ENCODE assay signal across 8 cellular contexts in genomic region chr19:45076029-45076850, GRCh38. TPM values are rescaled to one million over a fixed set of nuclear protein-coding genes. Genes with fewer than 3 reads are reported as not detected.
DNase-seq lines count a peak whose midpoint lies in the region; ATAC-seq, FAIRE-seq and TF ChIP-seq lines count a peak whose summit lies in the region.

TSS of gene ZNF296 (minus strand) at chr19:45076478. CDS start at chr19:45076373, 105 bp downstream.

- H4K20me1 ChIP-seq in HepG2 (ENCODE audit: insufficient read depth, low read length): no peaks in the 10 kb centered on the region

- peaks cover 21% of the 10 kb centered on the region for H3K4me1 Mint-ChIP-seq in HFFc6 (ENCODE audit: low read depth)
- peaks cover 25% of the 10 kb centered on the region for H3K4me1 Mint-ChIP-seq in chondrocyte (ENCODE audit: low read depth)

- H3K79me2 ChIP-seq in HepG2 (ENCODE audit: insufficient read depth, low read length): peaks cover 21% of the 10 kb centered on the region

- CTCF ChIA-PET in HepG2 (lab: Yijun Ruan, JAX; ENCODE audit: low intra/inter-chr PET ratio, low total read pairs): no interaction called here

- peak; percentile 52 for FAIRE-seq in HepG2 (lab: Jason Lieb, UNC)

- POLR2A ChIA-PET in HepG2 (lab: Yijun Ruan, JAX): interaction anchor here (0.7 to 3.1 kb wide), 5 partner anchors 16 to 38 kb away, joined by 3 to 10 read pairs (median 6); partner anchors contain the start of genes CLASRP and PPP1R37

- in situ Hi-C loops in HepG2 (cut with HindIII; ENCODE audit: extremely low pct_ligation_motif_present, low pct_unique_long_range_greater_than_20kb): no loop called here

- peak; percentile 71 to 93 for TF ChIP-seq POLR2A in HepG2 (IDR thresholded peaks at IDR 0.05; ENCODE audit: insufficient read depth in 1 of 2, low read depth in 2 of 2, low read length in 2 of 2)

- no peaks in the 10 kb centered on the region for H3K9me3 ChIP-seq in HepG2 (ENCODE audit: low read length)

- peak within 1 kb of the TSS; percentile 66 for H3K27ac ChIP-seq in HepG2 (ENCODE audit: extremely low read length, insufficient read depth, low read length)

- peak within 1 kb of the TSS; percentile 67 for H3K9ac ChIP-seq in HepG2 (ENCODE audit: insufficient read depth, low read depth, low read length)

- peaks cover 43% of the 10 kb centered on the region for H3K4me1 ChIP-seq in HepG2 (ENCODE audit: insufficient read depth, low read length)

- H3K4me3 ChIP-seq in HepG2 (replicated peaks in 1 of 3; ENCODE audit: insufficient read depth in 1 of 3, low read depth in 2 of 3, low read length in 3 of 3): peak within 1 kb of the TSS; percentile 58 to 88 (median 82)

- H3K4me2 ChIP-seq in HepG2 (ENCODE audit: low read depth, low read length): peak within 1 kb of the TSS; percentile 84

- ATAC-seq in activated CD4-positive, CD25-positive, alpha-beta regulatory T cell treated with anti-CD3 and anti-CD28 coated beads, Interleukin-2, amount 50 U/mL, for 24 hours: peak; percentile 85 to 87
- ATAC-seq in HepG2: peak; percentile 78

- no peaks in the 10 kb centered on the region; a peak in 1 of 5 replicates for H3K27me3 ChIP-seq in HepG2 (ENCODE audit: control insufficient read depth in 1 of 2, insufficient read depth in 2 of 2, low read length in 2 of 2)

- H3K36me3 Mint-ChIP-seq in HFFc6 (ENCODE audit: low read depth) (peaks cover 8% of the 10 kb centered on the region), chondrocyte (ENCODE audit: low read depth) (no peaks in the 10 kb centered on the region)

- no peak for TF ChIP-seq CTCF in GM10266 (IDR thresholded peaks at IDR 0.05; ENCODE audit: control insufficient read depth, insufficient read depth, low read depth, missing control alignments)
- TF ChIP-seq CTCF in HFFc6 (IDR thresholded peaks at IDR 0.05): no peak
- no peak for TF ChIP-seq CTCF in chondrocyte (IDR thresholded peaks at IDR 0.05)
- no peak for TF ChIP-seq CTCF in HepG2 (CRISPR knock-in tag; IDR thresholded peaks at IDR 0.05)

- peaks cover 2 to 4% of the 10 kb centered on the region in 2 experiments; a peak in 2 of 5 replicates for H3K36me3 ChIP-seq in HepG2 (replicated peaks in 1 of 2; ENCODE audit: control insufficient read depth in 1 of 2, insufficient read depth in 2 of 2, low read length in 2 of 2)

- peak within 1 kb of the TSS; percentile 79 for H3K4me3 Mint-ChIP-seq in HFFc6
- peak within 1 kb of the TSS; percentile 51 for H3K4me3 Mint-ChIP-seq in chondrocyte (ENCODE audit: unreplicated experiment)

- 0 out of 2 replicates have a peak, but pooled peaks have one; percentile 43 for TF ChIP-seq RAD21 in HepG2 (CRISPR knock-in tag; IDR thresholded peaks at IDR 0.05)

- BruUV-seq in HepG2 (replicated peaks; lab: Mats Ljungman, UMichigan): no TSS peak

- H3K27me3 Mint-ChIP-seq in HFFc6 (ENCODE audit: insufficient read depth): peaks cover 4% of the 10 kb centered on the region
- no peaks in the 10 kb centered on the region for H3K27me3 Mint-ChIP-seq in chondrocyte (ENCODE audit: low read depth)

- H3K27ac Mint-ChIP-seq in HFFc6: peak within 1 kb of the TSS; percentile 24; the same call in 1 of the 2 replicates
- H3K27ac Mint-ChIP-seq in chondrocyte (ENCODE audit: unreplicated experiment): no peak within 1 kb of the TSS

- peak within 1 kb of the TSS; percentile 51 for H2AFZ ChIP-seq in HepG2 (ENCODE audit: low read length)

- TF ChIP-seq EP300 in HepG2 (IDR thresholded peaks at IDR 0.05; ENCODE audit: low read depth in 2 of 2, low read length in 2 of 2) (no peak), HepG2 (CRISPR knock-in tag; IDR thresholded peaks at IDR 0.05; ENCODE audit: borderline replicate concordance) (no peak)

- 3% methylated on average over 19 of the region's 81 CpGs for WGBS in HepG2 (ENCODE audit: low lambda C conversion rate)

- intact Hi-C loops in HepG2 (cut with micrococcal nuclease; ENCODE audit: unreplicated experiment): loop anchor here (5.0 kb wide), 1 partner anchor 51 kb away; no protein-coding TSS in a partner anchor

- DNase-seq in GM10266 (ENCODE audit: extremely low spot score) (peak; percentile 93), HFFc6 (no peak), NCI-H2081 treated with DMSO at 0.1 percent for 48 hours (lab: John Stamatoyannopoulos, UW) (peak; percentile 34), chondrocyte (ENCODE audit: low spot score) (no peak), HepG2 (ENCODE audit: low spot score) (peak; percentile 75), inferior parietal cortex (ENCODE audit: extremely low spot score) (no peak)
- peak; percentile 51 to 71 (median 70) for DNase-seq in stimulated activated CD4-positive, alpha-beta T cell treated with anti-CD3 and anti-CD28 coated beads, TNF-alpha, amount 100 ng/mL, for 4 hours (ENCODE audit: low read depth in 3 of 3)

- H3K9me3 Mint-ChIP-seq in HFFc6 (no peaks in the 10 kb centered on the region), chondrocyte (ENCODE audit: low read depth) (no peaks in the 10 kb centered on the region)

TF ChIP-seq in HepG2, 621 proteins besides CTCF, POLR2A, EP300 and RAD21 (continues in another document):
- TF ChIP-seq FOXK2 (IDR thresholded peaks at IDR 0.05) (no peak), DDIT3 (CRISPR knock-in tag; IDR thresholded peaks at IDR 0.05) (no peak), SAFB2 (CRISPR knock-in tag; IDR thresholded peaks at IDR 0.05; ENCODE audit: borderline replicate concordance, low read depth) (no peak), FOSL1 (CRISPR knock-in tag; IDR thresholded peaks at IDR 0.05; ENCODE audit: borderline replicate concordance) (no peak), ZNF337 (CRISPR knock-in tag; IDR thresholded peaks at IDR 0.05; ENCODE audit: borderline replicate concordance, low read depth) (no peak), ATAD3A (CRISPR knock-in tag; IDR thresholded peaks at IDR 0.05) (no peak), HINFP (CRISPR knock-in tag; IDR thresholded peaks at IDR 0.05; ENCODE audit: low read depth) (peak; percentile 97), PCBP2 (optimal IDR thresholded peaks at IDR 0.05; ENCODE audit: low read depth, low read length, poor library complexity, severe bottlenecking) (no peak)
- TF ChIP-seq, protein P1, sequence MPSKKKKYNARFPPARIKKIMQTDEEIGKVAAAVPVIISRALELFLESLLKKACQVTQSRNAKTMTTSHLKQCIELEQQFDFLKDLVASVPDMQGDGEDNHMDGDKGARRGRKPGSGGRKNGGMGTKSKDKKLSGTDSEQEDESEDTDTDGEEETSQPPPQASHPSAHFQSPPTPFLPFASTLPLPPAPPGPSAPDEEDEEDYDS (CRISPR knock-in tag; IDR thresholded peaks at IDR 0.05): peak; percentile 57
- TF ChIP-seq, protein P2, sequence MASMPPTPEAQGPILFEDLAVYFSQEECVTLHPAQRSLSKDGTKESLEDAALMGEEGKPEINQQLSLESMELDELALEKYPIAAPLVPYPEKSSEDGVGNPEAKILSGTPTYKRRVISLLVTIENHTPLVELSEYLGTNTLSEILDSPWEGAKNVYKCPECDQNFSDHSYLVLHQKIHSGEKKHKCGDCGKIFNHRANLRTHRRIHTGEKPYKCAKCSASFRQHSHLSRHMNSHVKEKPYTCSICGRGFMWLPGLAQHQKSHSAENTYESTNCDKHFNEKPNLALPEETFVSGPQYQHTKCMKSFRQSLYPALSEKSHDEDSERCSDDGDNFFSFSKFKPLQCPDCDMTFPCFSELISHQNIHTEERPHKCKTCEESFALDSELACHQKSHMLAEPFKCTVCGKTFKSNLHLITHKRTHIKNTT (CRISPR knock-in tag; IDR thresholded peaks at IDR 0.05): no peak

RNA-seq across cellular contexts. Expression of gene ZNF296, which starts in this region (rescaled TPM):
- total RNA-seq in HFFc6 (2021; fragmentation: NEBNext Ultra II Directional; extraction: Animal tissue kit (Norgen Biotek cat#: 25700)): under 1 TPM; 0.57 to 0.87 (median 0.65) TPM
- total RNA-seq in chondrocyte (0.12 to 0.58 TPM (median 0.49 TPM) in 3 replicates), HepG2 (2016; rRNA removed; fragmentation: Illumina TruSeq; extraction: Trizol) (0.62 and 0.63 TPM in 2 replicates)
- total RNA-seq in HepG2 (2016; cell fraction: cytosol; rRNA removed; fragmentation: Illumina TruSeq; extraction: Trizol; ENCODE audit: low read depth): 0.71 and 0.97 TPM in 2 replicates
- 0.43 and 0.91 TPM in 2 replicates for total RNA-seq in HepG2 (2016; cell fraction: insoluble cytoplasmic fraction; rRNA removed; fragmentation: Illumina TruSeq; extraction: Trizol)
- 1.4 and 1.9 TPM in 2 replicates for total RNA-seq in HepG2 (2016; cell fraction: membrane; rRNA removed; fragmentation: Illumina TruSeq; extraction: Trizol)
- total RNA-seq in HepG2 (2016; cell fraction: nucleus; rRNA removed; fragmentation: Illumina TruSeq; extraction: Trizol): 0.62 and 0.72 TPM in 2 replicates
- 0.26 and 0.39 TPM in 2 replicates for polyA plus RNA-seq in HepG2 (2011; rRNA removed)
- polyA plus RNA-seq in HepG2 (2011; cell fraction: cytosol; rRNA removed): 0.15 and 0.32 TPM in 2 replicates
- polyA plus RNA-seq in HepG2 (2011; cell fraction: nucleus; rRNA removed): 1.2 and 1.3 TPM in 2 replicates
- 1.2 and 1.5 TPM in 2 replicates for polyA plus RNA-seq in HepG2 (2012)
- polyA plus RNA-seq in HepG2 (2016; cell fraction: cytosol; fragmentation: Illumina TruSeq; extraction: Trizol; ENCODE audit: low read depth): 1.3 TPM in 2 replicates
- polyA plus RNA-seq in HepG2 (2016; cell fraction: insoluble cytoplasmic fraction; fragmentation: Illumina TruSeq; extraction: Trizol; ENCODE audit: low read depth): 2.2 and 2.9 TPM in 2 replicates
- polyA plus RNA-seq in HepG2 (2016; cell fraction: membrane; fragmentation: Illumina TruSeq; extraction: Trizol; ENCODE audit: low read depth): 1.2 and 1.5 TPM in 2 replicates
- 2.3 and 4.7 TPM in 2 replicates for polyA plus RNA-seq in HepG2 (2016; cell fraction: nucleus; fragmentation: Illumina TruSeq; extraction: Trizol; ENCODE audit: insufficient read depth, low read depth)
- 0.47 and 0.64 TPM in 2 replicates for polyA minus RNA-seq in HepG2 (2011; rRNA and poly(A)+ RNA removed; ENCODE audit: low replicate concordance)
- 1.2 and 2.5 TPM in 2 replicates for polyA minus RNA-seq in HepG2 (2011; cell fraction: cytosol; rRNA and poly(A)+ RNA removed)
- 0.37 and 0.39 TPM in 2 replicates for polyA minus RNA-seq in HepG2 (2011; cell fraction: nucleus; rRNA and poly(A)+ RNA removed)

Comparison
In these comparisons a context has a peak if more than half of its experiments do, and no peak if none do; other contexts are left out.
1. DNase-seq: peak in GM10266 (single experiment), NCI-H2081 treated with DMSO at 0.1 percent for 48 hours (single experiment), HepG2 (single experiment) and stimulated activated CD4-positive, alpha-beta T cell treated with anti-CD3 and anti-CD28 coated beads, TNF-alpha, amount 100 ng/mL, for 4 hours (3 of 3); none in HFFc6 (single experiment), chondrocyte (single experiment) and inferior parietal cortex (single experiment).